Comparison of ENCODE assay signal across 8 cellular contexts in genomic region chr3:170869240-170869592, GRCh38. TPM values are rescaled to one million over a fixed set of nuclear protein-coding genes. Genes with fewer than 3 reads are reported as not detected.
DNase-seq lines count a peak whose midpoint lies in the region; ATAC-seq and TF ChIP-seq lines count a peak whose summit lies in the region.

No MANE protein-coding gene starts in this region.

- H3K4me1 Mint-ChIP-seq in CD4-positive, alpha-beta T cell (ENCODE audit: low read depth): peaks cover 32% of the 10 kb centered on the region
- H3K4me1 Mint-ChIP-seq in endothelial cell (ENCODE audit: unreplicated experiment): peaks cover 15% of the 10 kb centered on the region

- peak overlapping the region; percentile 58 for H3K4me2 ChIP-seq in OCI-LY3 (ENCODE audit: low read length)

- H3K9me3 Mint-ChIP-seq in CD4-positive, alpha-beta T cell: peaks cover 3% of the 10 kb centered on the region
- H3K9me3 Mint-ChIP-seq in endothelial cell (ENCODE audit: unreplicated experiment): no peaks in the 10 kb centered on the region

- H3K9me3 ChIP-seq in CD4-positive, alpha-beta T cell (ENCODE audit: control insufficient read depth, low read length): no peaks in the 10 kb centered on the region
- no peaks in the 10 kb centered on the region for H3K9me3 ChIP-seq in OCI-LY3 (ENCODE audit: insufficient read depth, low read length)
- H3K9me3 ChIP-seq in neuron (ENCODE audit: low read length): no peaks in the 10 kb centered on the region

- peak overlapping the region; percentile 95 for H3K9ac ChIP-seq in OCI-LY3 (ENCODE audit: low read length)

- CTCF ChIA-PET in CD4-positive, alpha-beta T cell (lab: Charles Lee): interaction anchor here (1.3 to 1.6 kb wide), 3 partner anchors 16 to 57 kb away, joined by 3 to 9 read pairs (median 5); partner anchors contain the start of gene EIF5A2

- TF ChIP-seq CTCF in CD4-positive, alpha-beta T cell (IDR thresholded peaks at IDR 0.05): no peak
- TF ChIP-seq CTCF in OCI-LY3 (IDR thresholded peaks at IDR 0.05; ENCODE audit: low read depth, low read length) (no peak), endothelial cell (IDR thresholded peaks at IDR 0.05; ENCODE audit: unreplicated experiment) (no peak)

- H3K4me3 ChIP-seq in OCI-LY3 (ENCODE audit: low read length): peak overlapping the region; percentile 88
- peak overlapping the region; percentile 84 for H3K4me3 ChIP-seq in neuron (ENCODE audit: low read length)

- peaks cover 46% of the 10 kb centered on the region for H3K36me3 ChIP-seq in OCI-LY3 (replicated peaks; ENCODE audit: low read depth, low read length)
- peaks cover 29% of the 10 kb centered on the region for H3K36me3 ChIP-seq in neuron (ENCODE audit: insufficient read depth, low read length)

- peak overlapping the region; percentile 93 for H3K27ac Mint-ChIP-seq in CD4-positive, alpha-beta T cell
- peak overlapping the region; percentile 100 for H3K27ac Mint-ChIP-seq in endothelial cell (ENCODE audit: unreplicated experiment)

- no peak overlapping the region for H2AFZ ChIP-seq in OCI-LY3 (ENCODE audit: low read depth, low read length)
- H2AFZ ChIP-seq in neuron (ENCODE audit: low read depth, low read length): peak overlapping the region; percentile 51

- no peaks in the 10 kb centered on the region for H3K27me3 Mint-ChIP-seq in CD4-positive, alpha-beta T cell
- peaks cover 10% of the 10 kb centered on the region for H3K27me3 Mint-ChIP-seq in endothelial cell (ENCODE audit: unreplicated experiment)

- no peak for ATAC-seq in CD4-positive, alpha-beta T cell (ENCODE audit: poor library complexity)
- ATAC-seq in GM18517 (IDR thresholded peaks at IDR 0.05; ENCODE audit: unreplicated experiment) (no peak), HG02763 (IDR thresholded peaks at IDR 0.05; ENCODE audit: unreplicated experiment) (no peak)

- peak overlapping the region; percentile 93 for H3K4me3 Mint-ChIP-seq in CD4-positive, alpha-beta T cell
- H3K4me3 Mint-ChIP-seq in endothelial cell (ENCODE audit: unreplicated experiment): peak overlapping the region; percentile 99

- H3K27ac ChIP-seq in CD4-positive, alpha-beta T cell (ENCODE audit: low read depth, low read length): peak overlapping the region; percentile 68
- peak overlapping the region; percentile 75 for H3K27ac ChIP-seq in OCI-LY3 (ENCODE audit: low read length)

- POLR2A ChIA-PET in CD4-positive, alpha-beta T cell (lab: Charles Lee): interaction anchor here (0.7 to 2.5 kb wide), 13 partner anchors 8 to 1105 kb away, joined by 3 to 75 read pairs (median 3); partner anchors contain the start of genes EIF5A2, MYNN, PRKCI and TERC

- peaks cover 28% of the 10 kb centered on the region for H4K20me1 ChIP-seq in OCI-LY3 (ENCODE audit: insufficient read depth, low read length)

- H3K36me3 Mint-ChIP-seq in CD4-positive, alpha-beta T cell (ENCODE audit: low read depth): peaks cover 44% of the 10 kb centered on the region
- peaks cover 21% of the 10 kb centered on the region for H3K36me3 Mint-ChIP-seq in endothelial cell (ENCODE audit: low read depth, unreplicated experiment)

- H3K4me1 ChIP-seq in OCI-LY3 (ENCODE audit: low read length): peaks cover 25% of the 10 kb centered on the region
- peaks cover 18% of the 10 kb centered on the region for H3K4me1 ChIP-seq in neuron (ENCODE audit: insufficient read depth, low read length)

- intact Hi-C loops in CD4-positive, alpha-beta T cell (cut with DNase I, micrococcal nuclease): loop anchor here in 1 of 2 experiments (10.0 kb wide), 1 partner anchor 684 kb away; the partner anchor contains the start of gene PHC3

- H3K27me3 ChIP-seq in CD4-positive, alpha-beta T cell (ENCODE audit: control insufficient read depth, insufficient read depth, low read length): no peaks in the 10 kb centered on the region
- H3K27me3 ChIP-seq in OCI-LY3 (ENCODE audit: low read depth, low read length) (no peaks in the 10 kb centered on the region), neuron (ENCODE audit: insufficient read depth, low read length) (no peaks in the 10 kb centered on the region)

- DNase-seq in CD4-positive, alpha-beta T cell: no peak
- DNase-seq in endothelial cell (ENCODE audit: low spot score) (no peak), NCI-H446 treated with DMSO at 0.1 percent for 48 hours (lab: John Stamatoyannopoulos, UW) (no peak), iPS-NIHi7 (ENCODE audit: extremely low spot score) (no peak)

- peaks cover 36% of the 10 kb centered on the region for H3K79me2 ChIP-seq in OCI-LY3 (ENCODE audit: low read length)

RNA-seq across cellular contexts. Expression of gene RPL22L1, which starts 0.8 kb away (rescaled TPM):
- total RNA-seq in CD4-positive, alpha-beta T cell: 10 to 100 TPM; 53.5 to 55.6 TPM
- total RNA-seq in endothelial cell (ENCODE audit: unreplicated experiment): 22.0 TPM

RNA-seq across cellular contexts. Expression of gene EIF5A2, which starts 39.2 kb away (rescaled TPM):
- total RNA-seq in CD4-positive, alpha-beta T cell: 10 to 100 TPM; 10.6 to 13.7 TPM
- total RNA-seq in endothelial cell (ENCODE audit: unreplicated experiment): 1.3 TPM
